ENCODE assay signal across 8 cellular contexts in the genomic region with DNA sequence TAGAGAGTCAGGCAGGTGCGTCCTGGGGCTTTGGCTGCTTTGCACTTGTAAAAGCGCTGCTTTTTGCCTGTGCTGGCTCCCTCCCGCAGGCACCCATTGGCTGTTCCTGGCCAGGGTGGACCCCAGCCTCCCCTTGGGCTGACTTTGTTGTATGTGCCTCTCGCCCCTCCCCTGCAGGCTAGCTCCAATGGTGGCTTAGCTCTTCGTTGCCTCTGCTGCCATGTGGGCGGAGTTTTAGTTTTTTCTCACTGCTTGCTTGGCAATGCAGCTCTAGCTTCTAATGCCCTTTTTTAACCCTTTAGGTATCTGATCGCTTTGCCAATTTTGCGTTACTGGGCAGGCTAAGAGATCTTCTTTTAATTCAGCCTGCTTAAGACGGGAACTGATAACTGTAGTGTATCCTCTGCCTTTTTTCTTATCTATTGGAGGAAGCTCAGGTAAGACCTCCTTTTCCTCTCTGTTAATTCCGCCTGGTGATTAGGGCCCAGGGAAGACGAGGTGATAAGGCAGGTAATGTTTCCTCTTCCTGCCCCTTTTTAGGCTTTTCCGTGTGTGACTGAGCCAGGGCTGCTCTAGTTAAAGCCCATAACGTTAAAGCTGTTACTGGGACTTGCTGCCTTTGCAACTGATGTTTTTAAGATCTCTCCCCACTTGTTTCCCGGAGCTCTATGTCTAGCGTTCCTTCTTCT. TPM values are rescaled to one million over a fixed set of nuclear protein-coding genes. Genes with fewer than 3 reads are reported as not detected.
DNase-seq lines count a peak whose midpoint lies in the region; ATAC-seq and TF ChIP-seq lines count a peak whose summit lies in the region.

No MANE protein-coding gene starts in this region.

- TF ChIP-seq EP300 in neural cell (conservative IDR thresholded peaks at IDR 0.05; ENCODE audit: poor library complexity, severe bottlenecking): no peak

- H3K9ac ChIP-seq in neural cell (ENCODE audit: low read length): no peak overlapping the region

- H3K36me3 ChIP-seq in neural cell (ENCODE audit: insufficient read depth, low read length): no peaks in the 10 kb centered on the region

- H3F3A ChIP-seq in neural cell (ENCODE audit: insufficient read depth, low read length, poor library complexity, severe bottlenecking): no peaks in the 10 kb centered on the region

- H4K20me1 ChIP-seq in neural cell (ENCODE audit: insufficient read depth): no peaks in the 10 kb centered on the region

- H3K4me3 Mint-ChIP-seq in central memory CD8-positive, alpha-beta T cell: no peak overlapping the region

- H2AFZ ChIP-seq in neural cell (ENCODE audit: low read depth, low read length): peak overlapping the region; percentile 7

- H3K79me2 ChIP-seq in neural cell (replicated peaks; ENCODE audit: insufficient read depth, low read length): no peaks in the 10 kb centered on the region

- peak overlapping the region; percentile 56 for H3K4me3 ChIP-seq in neural cell (ENCODE audit: low read length)

- no peak for ATAC-seq in central memory CD8-positive, alpha-beta T cell (replicated peaks; ENCODE audit: extremely low read depth, poor library complexity, severe bottlenecking)
- ATAC-seq in HG03378 (IDR thresholded peaks at IDR 0.05; ENCODE audit: unreplicated experiment): no peak
- ATAC-seq in GM18517 (IDR thresholded peaks at IDR 0.05; ENCODE audit: unreplicated experiment): no peak
- no peak for ATAC-seq in GM21390 (IDR thresholded peaks at IDR 0.05; ENCODE audit: unreplicated experiment)

- H3K27ac Mint-ChIP-seq in central memory CD8-positive, alpha-beta T cell (ENCODE audit: low read depth): peak overlapping the region; percentile 18

- peak overlapping the region; percentile 56 for H3K4me2 ChIP-seq in neural cell (ENCODE audit: low read length)

- no peak for TF ChIP-seq CTCF in neural cell (IDR thresholded peaks at IDR 0.05; ENCODE audit: poor library complexity, severe bottlenecking)

- no peak overlapping the region for H3K27ac ChIP-seq in neural cell (ENCODE audit: low read length)

- no peaks in the 10 kb centered on the region for H3K27me3 ChIP-seq in neural cell (ENCODE audit: insufficient read depth, low read depth, low read length)

- no peaks in the 10 kb centered on the region for H3K36me3 Mint-ChIP-seq in central memory CD8-positive, alpha-beta T cell (ENCODE audit: insufficient read depth)

- H3K9me3 ChIP-seq in neural cell (ENCODE audit: low read length): no peaks in the 10 kb centered on the region

- peaks cover 15% of the 10 kb centered on the region for H3K4me1 Mint-ChIP-seq in central memory CD8-positive, alpha-beta T cell

- no peaks in the 10 kb centered on the region for H3K9me3 Mint-ChIP-seq in central memory CD8-positive, alpha-beta T cell

- DNase-seq in DMS53 (lab: John Stamatoyannopoulos, UW) (peak; percentile 81), NCI-H146 (lab: John Stamatoyannopoulos, UW) (peak; percentile 81)
- no peak for DNase-seq in central memory CD8-positive, alpha-beta T cell (ENCODE audit: low spot score in 2 of 2)
- DNase-seq in activated CD8-positive, alpha-beta memory T cell treated with anti-CD3 and anti-CD28 coated beads, Interleukin-2, amount 50 U/mL, for 48 hours: no peak

- peaks cover 53% of the 10 kb centered on the region for H3K27me3 Mint-ChIP-seq in central memory CD8-positive, alpha-beta T cell

- TF ChIP-seq RAD21 in neural cell (conservative IDR thresholded peaks at IDR 0.05): no peak

- H3K9me2 ChIP-seq in neural cell (ENCODE audit: insufficient read depth, low read length): no peaks in the 10 kb centered on the region

TF ChIP-seq in neural cell, 6 proteins besides CTCF, POLR2A, EP300 and RAD21:
- TF ChIP-seq SMC3 (conservative IDR thresholded peaks at IDR 0.05; ENCODE audit: poor library complexity): no peak
- no peak for TF ChIP-seq TAF1 (IDR thresholded peaks at IDR 0.05; ENCODE audit: low read depth)
- TF ChIP-seq EZH2 (IDR thresholded peaks at IDR 0.05; ENCODE audit: borderline replicate concordance, insufficient read depth, low read length, poor library complexity, severe bottlenecking): no peak
- no peak for TF ChIP-seq POLR2AphosphoS5 (IDR thresholded peaks at IDR 0.05)
- TF ChIP-seq, protein P1, sequence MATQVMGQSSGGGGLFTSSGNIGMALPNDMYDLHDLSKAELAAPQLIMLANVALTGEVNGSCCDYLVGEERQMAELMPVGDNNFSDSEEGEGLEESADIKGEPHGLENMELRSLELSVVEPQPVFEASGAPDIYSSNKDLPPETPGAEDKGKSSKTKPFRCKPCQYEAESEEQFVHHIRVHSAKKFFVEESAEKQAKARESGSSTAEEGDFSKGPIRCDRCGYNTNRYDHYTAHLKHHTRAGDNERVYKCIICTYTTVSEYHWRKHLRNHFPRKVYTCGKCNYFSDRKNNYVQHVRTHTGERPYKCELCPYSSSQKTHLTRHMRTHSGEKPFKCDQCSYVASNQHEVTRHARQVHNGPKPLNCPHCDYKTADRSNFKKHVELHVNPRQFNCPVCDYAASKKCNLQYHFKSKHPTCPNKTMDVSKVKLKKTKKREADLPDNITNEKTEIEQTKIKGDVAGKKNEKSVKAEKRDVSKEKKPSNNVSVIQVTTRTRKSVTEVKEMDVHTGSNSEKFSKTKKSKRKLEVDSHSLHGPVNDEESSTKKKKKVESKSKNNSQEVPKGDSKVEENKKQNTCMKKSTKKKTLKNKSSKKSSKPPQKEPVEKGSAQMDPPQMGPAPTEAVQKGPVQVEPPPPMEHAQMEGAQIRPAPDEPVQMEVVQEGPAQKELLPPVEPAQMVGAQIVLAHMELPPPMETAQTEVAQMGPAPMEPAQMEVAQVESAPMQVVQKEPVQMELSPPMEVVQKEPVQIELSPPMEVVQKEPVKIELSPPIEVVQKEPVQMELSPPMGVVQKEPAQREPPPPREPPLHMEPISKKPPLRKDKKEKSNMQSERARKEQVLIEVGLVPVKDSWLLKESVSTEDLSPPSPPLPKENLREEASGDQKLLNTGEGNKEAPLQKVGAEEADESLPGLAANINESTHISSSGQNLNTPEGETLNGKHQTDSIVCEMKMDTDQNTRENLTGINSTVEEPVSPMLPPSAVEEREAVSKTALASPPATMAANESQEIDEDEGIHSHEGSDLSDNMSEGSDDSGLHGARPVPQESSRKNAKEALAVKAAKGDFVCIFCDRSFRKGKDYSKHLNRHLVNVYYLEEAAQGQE (IDR thresholded peaks at IDR 0.05; ENCODE audit: borderline replicate concordance): no peak

RNA-seq across cellular contexts. Expression of a gene that starts 11.8 kb away (rescaled TPM):
- polyA plus RNA-seq in neural cell: 0.64 and 0.84 TPM in 2 replicates
- 0.97 and 1.0 TPM in 2 replicates for polyA minus RNA-seq in neural cell

Comparison
In these comparisons a context has a peak if more than half of its experiments do, and no peak if none do; other contexts are left out.
1. DNase-seq: peak in DMS53 (single experiment) and NCI-H146 (single experiment); none in central memory CD8-positive, alpha-beta T cell (0 of 2) and activated CD8-positive, alpha-beta memory T cell treated with anti-CD3 and anti-CD28 coated beads, Interleukin-2, amount 50 U/mL, for 48 hours (single experiment).